ENCODE assay signal across 7 cellular contexts in the genomic region with DNA sequence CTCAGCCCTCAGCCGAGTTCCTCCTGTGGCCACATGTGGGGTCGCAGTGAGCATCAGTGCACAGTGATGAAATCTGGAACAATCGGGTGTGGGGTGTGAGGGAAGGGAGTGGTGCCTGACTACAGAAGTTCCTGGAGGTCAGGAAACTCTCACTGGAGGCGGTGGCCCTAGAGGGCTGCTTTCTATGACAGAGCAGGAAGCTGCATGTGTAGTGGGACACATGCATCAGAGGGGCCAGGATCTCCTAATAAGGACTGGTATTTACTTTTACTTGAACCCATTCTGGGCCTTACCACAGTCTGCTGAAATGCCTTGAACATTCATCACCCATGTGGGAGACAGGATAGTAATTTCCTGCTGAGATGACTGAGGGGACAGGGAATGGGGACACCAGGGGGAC.
A peak's percentile ranks its signal among the peaks of the same experiment; 100 is the strongest.
DNase-seq lines count a peak whose midpoint lies in the region; ATAC-seq and TF ChIP-seq lines count a peak whose summit lies in the region.
"Not testable (repeated sequence)": the region's sequence is repeated elsewhere in the genome, so short reads cannot be mapped to it uniquely, and the experiment has no call there.

No MANE protein-coding gene starts in this region.

- not testable (repeated sequence) for H3K36me3 ChIP-seq in HCT116 (ENCODE audit: control insufficient read depth in 1 of 2, insufficient read depth in 2 of 2, low read length in 2 of 2); mammary epithelial cell (ENCODE audit: insufficient read depth, low read length)

- H3K27me3 ChIP-seq in HCT116 (ENCODE audit: insufficient read depth, low read length); mammary epithelial cell (ENCODE audit: insufficient read depth, low read length): not testable (repeated sequence)

- H3K9me2 ChIP-seq in HCT116 (ENCODE audit: insufficient read depth) = not testable (repeated sequence)

- not testable (repeated sequence) for BruUV-seq in HCT116 (replicated peaks; lab: Mats Ljungman, UMichigan); mammary epithelial cell (replicated peaks; lab: Mats Ljungman, UMichigan)

- DNase-seq in Daoy (ENCODE audit: low read depth) (peak; percentile 66), HCT116 (ENCODE audit: low read depth, low spot score) (peak; percentile 26), M059J (ENCODE audit: low read depth) (peak; percentile 79), SW 1271 (lab: John Stamatoyannopoulos, UW) (peak; percentile 46 to 49), mammary epithelial cell (peak; percentile 0), fibroblast of pulmonary artery (ENCODE audit: low read depth) (peak; percentile 1), lung microvascular endothelial cell (ENCODE audit: low read depth in 2 of 2) (peak; percentile 56 to 86)

- not testable (repeated sequence) for H3K4me2 ChIP-seq in HCT116 (ENCODE audit: low read length); mammary epithelial cell (ENCODE audit: insufficient read depth, low read depth, low read length)

- WGBS in mammary epithelial cell (ENCODE audit: low coverage, missing lambda C conversion rate) = 39% methylated on average over 4 of the region's 4 CpGs

- POLR2A ChIA-PET in HCT116 (lab: Charles Lee) = not testable (repeated sequence)

- H4K20me1 ChIP-seq in HCT116 (ENCODE audit: insufficient read depth); mammary epithelial cell (ENCODE audit: insufficient read depth, low read length): not testable (repeated sequence)

- TF ChIP-seq CTCF in HCT116 (IDR thresholded peaks at IDR 0.05 in 2 of 3, conservative IDR thresholded peaks at IDR 0.05 in 1 of 3; ENCODE audit: borderline replicate concordance in 1 of 3, insufficient read depth in 1 of 3, low read depth in 2 of 3, low read length in 2 of 3); mammary epithelial cell (conservative IDR thresholded peaks at IDR 0.05 in 1 of 2, IDR thresholded peaks at IDR 0.05 in 1 of 2; ENCODE audit: extremely low read depth in 1 of 2, insufficient read depth in 1 of 2, low read depth in 1 of 2, low read length in 2 of 2); fibroblast of pulmonary artery (IDR thresholded peaks at IDR 0.05; ENCODE audit: low read length, missing control alignments): not testable (repeated sequence)

- ATAC-seq in HCT116 = not testable (repeated sequence)

- not testable (repeated sequence) for H3K79me2 ChIP-seq in HCT116 (ENCODE audit: insufficient read depth, low read length); mammary epithelial cell (ENCODE audit: insufficient read depth, low read length)

- not testable (repeated sequence) for H3K9ac ChIP-seq in HCT116 (ENCODE audit: low read length); mammary epithelial cell (ENCODE audit: insufficient read depth, low read length)

- H3K27ac ChIP-seq in HCT116 (ENCODE audit: low read depth, low read length); mammary epithelial cell (ENCODE audit: insufficient read depth, low read depth, low read length): not testable (repeated sequence)

- intact Hi-C loops in HCT116 (cut with micrococcal nuclease); mammary epithelial cell (cut with micrococcal nuclease): not testable (repeated sequence)

- in situ Hi-C loops in mammary epithelial cell (cut with MboI; ENCODE audit: low sequenced_read_pairs in 2 of 2) = not testable (repeated sequence)

- RAD21 ChIA-PET in HCT116 (lab: Charles Lee; ENCODE audit: low non-redundant PET in 1 of 2, low total read pairs in 2 of 2, uncharacterized antibody in 2 of 2, unreplicated experiment in 2 of 2) = not testable (repeated sequence)

- not testable (repeated sequence) for H3K4me3 ChIP-seq in HCT116 (replicated peaks in 1 of 2; ENCODE audit: low read depth in 1 of 2, low read length in 2 of 2); mammary epithelial cell (replicated peaks in 1 of 3; ENCODE audit: insufficient read depth in 1 of 3, low read depth in 2 of 3, low read length in 3 of 3); fibroblast of pulmonary artery (replicated peaks; ENCODE audit: low read depth, low read length)

- not testable (repeated sequence) for H3K9me3 ChIP-seq in HCT116 (ENCODE audit: control insufficient read depth in 1 of 2, insufficient read depth in 1 of 2, low read depth in 1 of 2, low read length in 2 of 2); mammary epithelial cell (replicated peaks; ENCODE audit: insufficient read depth, low read length)

- CTCF ChIA-PET in HCT116 (lab: Charles Lee); mammary epithelial cell (lab: Charles Lee; ENCODE audit: low non-redundant PET): not testable (repeated sequence)

- TF ChIP-seq RAD21 in HCT116 (IDR thresholded peaks at IDR 0.05; ENCODE audit: low read depth) = not testable (repeated sequence)

- TF ChIP-seq POLR2A in HCT116 (IDR thresholded peaks at IDR 0.05; ENCODE audit: borderline replicate concordance, extremely low read depth, insufficient read depth, insufficient read length) = not testable (repeated sequence)

- H2AFZ ChIP-seq in HCT116 (ENCODE audit: low read depth, low read length, poor library complexity, severe bottlenecking); mammary epithelial cell (ENCODE audit: low read depth, low read length): not testable (repeated sequence)

- H3K4me1 ChIP-seq in HCT116 (ENCODE audit: control insufficient read depth in 1 of 2, insufficient read depth in 2 of 2, low read length in 2 of 2) = peaks cover 0 to 28% of the 10 kb centered on the region in 2 experiments; a peak in 1 of 4 replicates
- H3K4me1 ChIP-seq in mammary epithelial cell (ENCODE audit: insufficient read depth, low read length) = not testable (repeated sequence)

- dilution Hi-C loops in mammary epithelial cell (cut with HindIII; ENCODE audit: low sequenced_read_pairs) = not testable (repeated sequence)

Comparison
In these comparisons a context has a peak if more than half of its experiments do, and no peak if none do; other contexts are left out.
1. DNase-seq: peak in every context shown above with its lines; median percentile 79 in M059J; 71 in lung microvascular endothelial cell; 66 in Daoy; 48 in SW 1271; 26 in HCT116; 1 in fibroblast of pulmonary artery; 0 in mammary epithelial cell.